Comparison of ENCODE assay signal across 27 cellular contexts in genomic region chr6:37851997-37852524, GRCh38. TPM values are rescaled to one million over a fixed set of nuclear protein-coding genes. Genes with fewer than 3 reads are reported as not detected.
A peak's percentile ranks its signal among the peaks of the same experiment; 100 is the strongest.
DNase-seq lines count a peak whose midpoint lies in the region; ATAC-seq and TF ChIP-seq lines count a peak whose summit lies in the region.
"Had no signal": no experiment of that assay in that cellular context is flagged by ENCODE, and none has a peak within 500 bp of the region (broad histone marks: within the 10 kb centered on the region; RNA-seq: fewer than 3 reads in every experiment).

No MANE protein-coding gene starts in this region.

- DNase-seq in heart right ventricle (no peak), right atrium auricular region (ENCODE audit: low spot score) (no peak), SK-N-MC (ENCODE audit: low read depth, low spot score) (no peak), endothelial cell (ENCODE audit: low spot score) (no peak), HAP-1 (ENCODE audit: low spot score in 2 of 2) (no peak), activated gamma-delta T cell (lab: John Stamatoyannopoulos, UW) (no peak)
- DNase-seq: ACHN; activated CD8-positive, alpha-beta memory T cell treated with anti-CD3 and anti-CD28 coated beads for 24 hours; activated gamma-delta T cell treated with Interleukin-2 at 50 U/mL for 16 hours; central memory CD4-positive, alpha-beta T cell; mesenchymal stem cell; MV-4-11; NCI-H1436; NCI-H2081; NCI-H345; NCI-H748 treated with DMSO at 0.1 percent for 48 hours; Peyer's patch; posterior cingulate gyrus; SHP77 treated with DMSO at 0.1 percent for 48 hours; sigmoid colon; stimulated activated CD4-positive, alpha-beta T cell treated with anti-CD3 and anti-CD28 coated beads, Interleukin-4, amount 100 ng/mL, for 1 hour; stomach; uterus had no signal

- peak overlapping the region in 1 of 10 donors; percentile 4 for H3K27ac ChIP-seq in heart right ventricle
- no peak overlapping the region for H3K27ac ChIP-seq in right atrium auricular region
- H3K27ac ChIP-seq in SK-N-MC: 0 out of 2 replicates have a peak overlapping the region, but pooled peaks have one; percentile 3
- H3K27ac ChIP-seq: Peyer's patch, sigmoid colon, stomach, uterus had no signal

- H3K27ac Mint-ChIP-seq in endothelial cell (ENCODE audit: unreplicated experiment): peak overlapping the region; percentile 58
- H3K27ac Mint-ChIP-seq: B cell had no signal

- H3K9me3 ChIP-seq in heart right ventricle: no peaks in the 10 kb centered on the region
- no peaks in the 10 kb centered on the region for H3K9me3 ChIP-seq in right atrium auricular region
- no peaks in the 10 kb centered on the region for H3K9me3 ChIP-seq in SK-N-MC (ENCODE audit: low read depth, low read length)
- H3K9me3 ChIP-seq in HAP-1: no peaks in the 10 kb centered on the region
- H3K9me3 ChIP-seq: Peyer's patch, sigmoid colon, stomach, uterus had no signal

- H3K4me3 Mint-ChIP-seq in endothelial cell (ENCODE audit: unreplicated experiment): no peak overlapping the region
- H3K4me3 Mint-ChIP-seq: B cell had no signal

- peaks cover 9% of the 10 kb centered on the region for H3K4me1 Mint-ChIP-seq in endothelial cell (ENCODE audit: unreplicated experiment)

- H3K27me3 ChIP-seq in heart right ventricle: no peaks in the 10 kb centered on the region
- no peaks in the 10 kb centered on the region for H3K27me3 ChIP-seq in right atrium auricular region
- no peaks in the 10 kb centered on the region for H3K27me3 ChIP-seq in HAP-1 (ENCODE audit: low read depth)
- H3K27me3 ChIP-seq: Peyer's patch, sigmoid colon, stomach, uterus had no signal

- H3K36me3 ChIP-seq in heart right ventricle (peaks cover 0 to 6% (median 0%) of the 10 kb centered on the region in 9 donors), right atrium auricular region (no peaks in the 10 kb centered on the region), SK-N-MC (ENCODE audit: insufficient read depth, low read length) (peaks cover 4% of the 10 kb centered on the region), HAP-1 (replicated peaks) (no peaks in the 10 kb centered on the region)
- H3K36me3 ChIP-seq: Peyer's patch, sigmoid colon, stomach, uterus had no signal

- intact Hi-C loops in heart right ventricle (cut with DNase I): loop anchor here in 3 of 10 donors (10.0 kb wide), 3 partner anchors 47 to 113 kb away; no protein-coding TSS in a partner anchor

- H3K9ac ChIP-seq in SK-N-MC (ENCODE audit: insufficient read length): no peak overlapping the region

- H3K4me3 ChIP-seq in heart right ventricle (no peak overlapping the region), right atrium auricular region (no peak overlapping the region), SK-N-MC (no peak overlapping the region), HAP-1 (no peak overlapping the region)
- H3K4me3 ChIP-seq: GM12878, Peyer's patch, sigmoid colon, stomach, uterus had no signal

- H3K36me3 Mint-ChIP-seq in endothelial cell (ENCODE audit: low read depth, unreplicated experiment): no peaks in the 10 kb centered on the region

- in situ Hi-C loops in HAP-1 (cut with MboI; ENCODE audit: low sequenced_read_pairs): no loop called here

- ATAC-seq in heart right ventricle: peak in 5 of 8 donors; percentile 52 to 70 (median 55)
- no peak for ATAC-seq in esophagus mucosa
- ATAC-seq: GM12878, HCT116 had no signal

- H3K4me1 ChIP-seq in heart right ventricle (peaks cover 4 to 72% (median 41%) of the 10 kb centered on the region in 9 donors), right atrium auricular region (peaks cover 0 to 51% of the 10 kb centered on the region in 2 donors), HAP-1 (peaks cover 5% of the 10 kb centered on the region)
- H3K4me1 ChIP-seq: uterus had no signal

- TF ChIP-seq CTCF in heart right ventricle (IDR thresholded peaks at IDR 0.05): no peak
- no peak for TF ChIP-seq CTCF in right atrium auricular region (IDR thresholded peaks at IDR 0.05)
- TF ChIP-seq CTCF in endothelial cell (IDR thresholded peaks at IDR 0.05; ENCODE audit: unreplicated experiment): no peak

- WGBS in heart right ventricle, 2 donors: 75 to 78% methylated on average over 1 of the region's 1 CpG

- H3K27me3 Mint-ChIP-seq in endothelial cell (ENCODE audit: unreplicated experiment): no peaks in the 10 kb centered on the region
- H3K27me3 Mint-ChIP-seq: B cell had no signal

- H3K9me3 Mint-ChIP-seq in endothelial cell (ENCODE audit: unreplicated experiment): no peaks in the 10 kb centered on the region

RNA-seq across cellular contexts. Expression of gene ZFAND3, which starts 32.5 kb away (rescaled TPM):
- total RNA-seq in heart right ventricle: 100 to 1,000 TPM in 7 of 10 donors, 10 to 100 TPM in 3; 79.5 to 123 (median 108) TPM
- polyA plus RNA-seq in heart right ventricle: 10 to 100 TPM; 24.4 to 43.7 TPM
- 10 to 100 TPM; 36.7 to 40.0 TPM for total RNA-seq in right atrium auricular region
- 96.3 TPM for total RNA-seq in endothelial cell (ENCODE audit: unreplicated experiment)
- total RNA-seq in esophagus mucosa: 42.6 TPM
